Comparison of ENCODE assay signal across 21 cellular contexts in the genomic region with DNA sequence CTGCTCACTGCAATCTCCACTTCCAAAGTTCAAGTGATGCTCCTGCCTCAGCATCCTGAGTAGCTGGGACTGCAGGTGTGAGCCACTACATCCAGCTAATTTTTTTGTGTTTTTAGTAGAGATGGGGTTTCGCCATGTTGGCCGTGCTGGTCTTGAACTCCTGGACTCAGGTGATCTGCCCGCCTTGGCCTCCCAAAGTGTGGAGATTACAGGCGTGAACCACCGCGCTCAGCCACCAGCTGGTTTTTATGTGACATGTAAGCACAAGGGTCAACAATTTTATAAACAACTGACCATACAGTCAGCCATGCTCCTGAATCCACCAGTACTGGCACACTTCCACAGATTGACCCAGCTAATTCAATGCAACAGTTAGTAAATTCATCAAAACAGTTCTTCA.
DNase-seq lines count a peak whose midpoint lies in the region; ATAC-seq, FAIRE-seq and TF ChIP-seq lines count a peak whose summit lies in the region.
"Had no signal": no experiment of that assay in that cellular context is flagged by ENCODE, and none has a peak within 500 bp of the region (broad histone marks: within the 10 kb centered on the region; RNA-seq: fewer than 3 reads in every experiment).

No MANE protein-coding gene starts in this region.

- H3K4me1 ChIP-seq in kidney (ENCODE audit: control insufficient read depth in 1 of 2, insufficient read depth in 1 of 2, low read depth in 1 of 2, low read length in 2 of 2) = no peaks in the 10 kb centered on the region
- H3K4me1 ChIP-seq: BLaER1 had no signal

- H3K9ac ChIP-seq in kidney (ENCODE audit: low read length in 2 of 2) = no peak overlapping the region
- H3K9ac ChIP-seq: BLaER1 had no signal

- FAIRE-seq in kidney (lab: Jason Lieb, UNC) = no peak
- FAIRE-seq: A204.1, D721Med, G401.6 had no signal

- no peak for ATAC-seq in activated naive CD4-positive, alpha-beta T cell treated with anti-CD3 and anti-CD28 coated beads, Interleukin-2, amount 50 U/mL, for 72 hours
- ATAC-seq: GM23338, HCT116 had no signal

- DNase-seq in DMS53 (lab: John Stamatoyannopoulos, UW) (peak; percentile 3), DMS53 treated with DMSO at 0.1 percent for 48 hours (lab: John Stamatoyannopoulos, UW; ENCODE audit: unreplicated experiment) (no peak), kidney (peak; percentile 51), germinal center (ENCODE audit: low spot score) (no peak), NOMO-1 (lab: John Stamatoyannopoulos, UW; ENCODE audit: unreplicated experiment in 2 of 2) (no peak)
- DNase-seq in activated naive CD4-positive, alpha-beta T cell treated with anti-CD3 and anti-CD28 coated beads, Interleukin-2, amount 50 U/mL, for 72 hours (ENCODE audit: low spot score in 2 of 2) = no peak
- DNase-seq: CD4-positive, alpha-beta T cell; CD8-positive, alpha-beta memory T cell; DMS 273 treated with DMSO at 0.1 percent for 48 hours; DND-41; H9 had no signal

- H3K27ac ChIP-seq in VCaP = peak overlapping the region; percentile 76; the same call in 1 of the 2 replicates
- H3K27ac ChIP-seq in kidney (ENCODE audit: low read depth in 2 of 2, low read length in 2 of 2) = no peak overlapping the region
- H3K27ac ChIP-seq: 22Rv1, BLaER1 had no signal

- peaks cover 0 to 5% of the 10 kb centered on the region in 2 donors for H3K36me3 Mint-ChIP-seq in activated naive CD4-positive, alpha-beta T cell treated with anti-CD3 and anti-CD28 coated beads, Interleukin-2, amount 50 U/mL, for 72 hours
- H3K36me3 Mint-ChIP-seq: CD14-positive monocyte had no signal

- H3K36me3 ChIP-seq in kidney (ENCODE audit: control insufficient read depth in 1 of 2, insufficient read depth in 2 of 2, low read length in 2 of 2) = no peaks in the 10 kb centered on the region
- H3K36me3 ChIP-seq: BLaER1 had no signal

- peaks cover 9 to 22% of the 10 kb centered on the region in 2 donors for H3K9me3 Mint-ChIP-seq in activated naive CD4-positive, alpha-beta T cell treated with anti-CD3 and anti-CD28 coated beads, Interleukin-2, amount 50 U/mL, for 72 hours
- H3K9me3 Mint-ChIP-seq: H9 had no signal

- no peak overlapping the region for H3K27ac Mint-ChIP-seq in activated naive CD4-positive, alpha-beta T cell treated with anti-CD3 and anti-CD28 coated beads, Interleukin-2, amount 50 U/mL, for 72 hours
- H3K27ac Mint-ChIP-seq: B cell; CD14-positive monocyte; CD4-positive, alpha-beta T cell; CD8-positive, alpha-beta memory T cell; GM23338; H9 had no signal

- no peak overlapping the region for H3K4me3 ChIP-seq in kidney (ENCODE audit: low read length in 2 of 2)
- H3K4me3 ChIP-seq: BLaER1, GM23338 had no signal

- no peaks in the 10 kb centered on the region for H3K9me3 ChIP-seq in kidney (ENCODE audit: control insufficient read depth in 1 of 2, low read length in 2 of 2)
- H3K9me3 ChIP-seq: BLaER1 had no signal

- intact Hi-C loops in kidney (cut with DNase I) = no loop called here

- TF ChIP-seq CTCF in VCaP (conservative IDR thresholded peaks at IDR 0.05) = no peak
- no peak for TF ChIP-seq CTCF in kidney (IDR thresholded peaks at IDR 0.05; ENCODE audit: borderline replicate concordance, extremely low read depth, insufficient read depth)

Comparison
In these comparisons a context has a peak if more than half of its experiments do, and no peak if none do; other contexts are left out.
1. DNase-seq: peak in DMS53 (single experiment) and kidney (single experiment); none in DMS53 treated with DMSO at 0.1 percent for 48 hours (single experiment), activated naive CD4-positive, alpha-beta T cell treated with anti-CD3 and anti-CD28 coated beads, Interleukin-2, amount 50 U/mL, for 72 hours (0 of 2), germinal center (single experiment) and NOMO-1 (0 of 2).